In the genomic region with DNA sequence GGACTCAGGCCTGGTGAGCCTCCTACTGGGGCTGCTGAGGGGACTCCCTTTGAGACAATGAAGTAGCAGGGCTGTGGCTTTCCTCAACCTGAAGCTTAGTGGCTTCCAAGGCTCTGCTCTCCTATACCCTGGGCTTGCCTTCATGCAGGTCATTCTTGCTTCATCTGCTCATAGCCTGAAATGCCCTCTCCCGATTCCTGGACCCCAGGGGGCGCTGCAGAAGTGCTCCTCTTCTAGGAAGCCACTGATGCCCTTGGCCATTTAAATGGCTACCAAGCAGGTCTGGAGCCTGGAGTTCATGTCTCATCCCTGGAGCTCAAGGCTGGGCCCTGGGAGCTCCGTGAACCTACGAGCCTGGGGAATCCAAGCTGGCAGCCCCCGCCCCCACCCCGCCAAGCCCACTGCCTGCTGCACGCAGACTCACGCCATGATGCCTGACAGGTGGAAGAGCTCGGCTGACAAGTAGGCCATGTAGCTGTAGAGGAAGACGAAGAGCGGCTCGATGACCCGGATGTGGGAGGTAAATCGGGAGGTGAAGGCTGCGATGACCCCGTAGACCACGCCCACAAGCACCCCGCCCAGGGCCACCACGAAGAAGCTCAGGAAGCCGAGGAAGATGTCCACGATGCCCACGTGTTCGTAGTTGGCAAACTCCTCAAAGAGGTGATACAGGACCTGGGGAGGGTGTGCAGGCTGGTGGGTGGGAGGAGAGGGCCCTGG, we compare ENCODE assay signal across 9 cellular contexts. TPM values are rescaled to one million over a fixed set of nuclear protein-coding genes. Genes with fewer than 3 reads are reported as not detected.
DNase-seq lines count a peak whose midpoint lies in the region; ATAC-seq and TF ChIP-seq lines count a peak whose summit lies in the region.
"Had no signal": no experiment of that assay in that cellular context is flagged by ENCODE, and none has a peak within 500 bp of the region (broad histone marks: within the 10 kb centered on the region; RNA-seq: fewer than 3 reads in every experiment).

No MANE protein-coding gene starts in this region.

- H3K27me3 ChIP-seq in CD4-positive, alpha-beta memory T cell (ENCODE audit: insufficient read depth, low read length), result no peaks in the 10 kb centered on the region
- no peaks in the 10 kb centered on the region for H3K27me3 ChIP-seq in GM23338 (ENCODE audit: insufficient read depth)

- H3F3A ChIP-seq in GM23338 (replicated peaks; ENCODE audit: low read depth), result no peaks in the 10 kb centered on the region

- H3K27ac ChIP-seq in CD4-positive, alpha-beta memory T cell (ENCODE audit: low read depth, low read length), result no peak overlapping the region
- no peak overlapping the region for H3K27ac ChIP-seq in GM23338 (ENCODE audit: low read depth)
- H3K27ac ChIP-seq: prostate gland had no signal

- no peaks in the 10 kb centered on the region for H3K9me3 Mint-ChIP-seq in CD4-positive, alpha-beta memory T cell
- H3K9me3 Mint-ChIP-seq in GM23338 (no peaks in the 10 kb centered on the region), memory B cell (no peaks in the 10 kb centered on the region)

- no peak overlapping the region for H2AFZ ChIP-seq in GM23338

- peak overlapping the region in 2 of 8 donors; percentile 3 to 25 for H3K4me3 Mint-ChIP-seq in CD4-positive, alpha-beta memory T cell
- no peak overlapping the region for H3K4me3 Mint-ChIP-seq in GM23338
- H3K4me3 Mint-ChIP-seq in memory B cell, result no peak overlapping the region

- intact Hi-C loops in CD4-positive, alpha-beta memory T cell (cut with micrococcal nuclease), result no loop called here

- CTCF ChIA-PET in CD4-positive, alpha-beta memory T cell (lab: Charles Lee; ENCODE audit: partially characterized antibody), result interaction anchor here (0.6 to 7.3 kb wide), 7 partner anchors 9 to 176 kb away, joined by 3 to 85 read pairs (median 3); no protein-coding TSS in a partner anchor

- peak overlapping the region in 5 of 7 donors; percentile 10 to 70 (median 53) for H3K27ac Mint-ChIP-seq in CD4-positive, alpha-beta memory T cell
- H3K27ac Mint-ChIP-seq in GM23338 (no peak overlapping the region), memory B cell (peak overlapping the region; percentile 67)

- H3K27me3 Mint-ChIP-seq in CD4-positive, alpha-beta memory T cell, result no peaks in the 10 kb centered on the region
- peaks cover 3% of the 10 kb centered on the region for H3K27me3 Mint-ChIP-seq in GM23338 (ENCODE audit: insufficient read depth, low read depth, poor library complexity)
- H3K27me3 Mint-ChIP-seq in memory B cell, result no peaks in the 10 kb centered on the region

- TF ChIP-seq CTCF in GM23338 (conservative IDR thresholded peaks at IDR 0.05; ENCODE audit: low read depth in 2 of 2), result peak; percentile 71 to 86
- TF ChIP-seq CTCF in WI38 (IDR thresholded peaks at IDR 0.05; ENCODE audit: low read depth, low read length), result peak; percentile 24; the same call in 1 of the 2 replicates

- peaks cover 0 to 16% of the 10 kb centered on the region in 2 donors for H3K36me3 Mint-ChIP-seq in CD4-positive, alpha-beta memory T cell
- H3K36me3 Mint-ChIP-seq in GM23338 (ENCODE audit: low read depth) (peaks cover 14% of the 10 kb centered on the region; the same call in 2 of the 3 replicates), memory B cell (peaks cover 1% of the 10 kb centered on the region)

- H3K9me3 ChIP-seq in CD4-positive, alpha-beta memory T cell (ENCODE audit: control insufficient read depth in 1 of 2, low read length in 2 of 2), result no peaks in the 10 kb centered on the region
- H3K9me3 ChIP-seq: prostate gland had no signal

- no peaks in the 10 kb centered on the region for H4K20me1 ChIP-seq in GM23338 (replicated peaks; ENCODE audit: insufficient read depth)

- H3K36me3 ChIP-seq in CD4-positive, alpha-beta memory T cell (ENCODE audit: insufficient read depth, low read length), result peaks cover 5% of the 10 kb centered on the region
- H3K36me3 ChIP-seq in GM23338 (ENCODE audit: insufficient read depth), result no peaks in the 10 kb centered on the region
- H3K36me3 ChIP-seq: prostate gland had no signal

- H3K4me3 ChIP-seq in CD4-positive, alpha-beta memory T cell (ENCODE audit: low read length in 2 of 2), result no peak overlapping the region
- H3K4me3 ChIP-seq in GM23338 (no peak overlapping the region), WI38 (ENCODE audit: low read depth, low read length) (no peak overlapping the region)
- H3K4me3 ChIP-seq: prostate gland had no signal

- ATAC-seq in GM23338 (peak; percentile 85), memory B cell (ENCODE audit: low read depth) (no peak), HG02852 (IDR thresholded peaks at IDR 0.05; ENCODE audit: unreplicated experiment) (no peak), GM21619 (IDR thresholded peaks at IDR 0.05; ENCODE audit: unreplicated experiment) (no peak)

- H3K79me2 ChIP-seq in GM23338 (replicated peaks; ENCODE audit: insufficient read depth), result no peaks in the 10 kb centered on the region

- peaks cover 19% of the 10 kb centered on the region for H3K4me1 ChIP-seq in CD4-positive, alpha-beta memory T cell (ENCODE audit: insufficient read depth, low read length)
- H3K4me1 ChIP-seq in GM23338 (ENCODE audit: insufficient read depth), result no peaks in the 10 kb centered on the region; the same call in 1 of the 2 replicates

- H3K4me1 Mint-ChIP-seq in CD4-positive, alpha-beta memory T cell, result peaks cover 22 to 45% (median 33%) of the 10 kb centered on the region in 4 donors
- H3K4me1 Mint-ChIP-seq in GM23338 (peaks cover 12% of the 10 kb centered on the region; the same call in 2 of the 3 replicates), memory B cell (peaks cover 34% of the 10 kb centered on the region)

- POLR2A ChIA-PET in CD4-positive, alpha-beta memory T cell (lab: Charles Lee; ENCODE audit: partially characterized antibody), result interaction anchor here (0.6 to 4.6 kb wide), 2 partner anchors 27 to 34 kb away, joined by 5 to 21 read pairs; no protein-coding TSS in a partner anchor

- DNase-seq in CD4-positive, alpha-beta memory T cell, result no peak
- DNase-seq in GM23338 (ENCODE audit: low spot score), result peak; percentile 86
- no peak for DNase-seq in memory B cell (ENCODE audit: low spot score in 2 of 2)
- no peak for DNase-seq in NCI-H226
- DNase-seq in mesenteric fat pad (ENCODE audit: low spot score), result no peak

- no peak overlapping the region for H3K4me2 ChIP-seq in GM23338

- H3K9me2 ChIP-seq in GM23338 (ENCODE audit: insufficient read depth), result no peaks in the 10 kb centered on the region

TF ChIP-seq in GM23338, 12 proteins besides CTCF, POLR2A, EP300 and RAD21 (continues in another document):
- TF ChIP-seq ZNF114 (CRISPR knock-in tag; IDR thresholded peaks at IDR 0.05), result no peak
- no peak for TF ChIP-seq NANOG (IDR thresholded peaks at IDR 0.05; ENCODE audit: borderline replicate concordance)
- no peak for TF ChIP-seq EZH2 (IDR thresholded peaks at IDR 0.05; ENCODE audit: low read depth, unreplicated experiment)
- TF ChIP-seq, protein P1, sequence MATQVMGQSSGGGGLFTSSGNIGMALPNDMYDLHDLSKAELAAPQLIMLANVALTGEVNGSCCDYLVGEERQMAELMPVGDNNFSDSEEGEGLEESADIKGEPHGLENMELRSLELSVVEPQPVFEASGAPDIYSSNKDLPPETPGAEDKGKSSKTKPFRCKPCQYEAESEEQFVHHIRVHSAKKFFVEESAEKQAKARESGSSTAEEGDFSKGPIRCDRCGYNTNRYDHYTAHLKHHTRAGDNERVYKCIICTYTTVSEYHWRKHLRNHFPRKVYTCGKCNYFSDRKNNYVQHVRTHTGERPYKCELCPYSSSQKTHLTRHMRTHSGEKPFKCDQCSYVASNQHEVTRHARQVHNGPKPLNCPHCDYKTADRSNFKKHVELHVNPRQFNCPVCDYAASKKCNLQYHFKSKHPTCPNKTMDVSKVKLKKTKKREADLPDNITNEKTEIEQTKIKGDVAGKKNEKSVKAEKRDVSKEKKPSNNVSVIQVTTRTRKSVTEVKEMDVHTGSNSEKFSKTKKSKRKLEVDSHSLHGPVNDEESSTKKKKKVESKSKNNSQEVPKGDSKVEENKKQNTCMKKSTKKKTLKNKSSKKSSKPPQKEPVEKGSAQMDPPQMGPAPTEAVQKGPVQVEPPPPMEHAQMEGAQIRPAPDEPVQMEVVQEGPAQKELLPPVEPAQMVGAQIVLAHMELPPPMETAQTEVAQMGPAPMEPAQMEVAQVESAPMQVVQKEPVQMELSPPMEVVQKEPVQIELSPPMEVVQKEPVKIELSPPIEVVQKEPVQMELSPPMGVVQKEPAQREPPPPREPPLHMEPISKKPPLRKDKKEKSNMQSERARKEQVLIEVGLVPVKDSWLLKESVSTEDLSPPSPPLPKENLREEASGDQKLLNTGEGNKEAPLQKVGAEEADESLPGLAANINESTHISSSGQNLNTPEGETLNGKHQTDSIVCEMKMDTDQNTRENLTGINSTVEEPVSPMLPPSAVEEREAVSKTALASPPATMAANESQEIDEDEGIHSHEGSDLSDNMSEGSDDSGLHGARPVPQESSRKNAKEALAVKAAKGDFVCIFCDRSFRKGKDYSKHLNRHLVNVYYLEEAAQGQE (IDR thresholded peaks at IDR 0.05; ENCODE audit: unreplicated experiment), result no peak
- no peak for TF ChIP-seq EZH2phosphoT487 (IDR thresholded peaks at IDR 0.05; ENCODE audit: unreplicated experiment)

RNA-seq across cellular contexts. Expression of gene SLC9A1, which starts 45.7 kb away (rescaled TPM):
- 10 to 100 TPM; 11.4 to 13.2 TPM for total RNA-seq in CD4-positive, alpha-beta memory T cell
- polyA plus RNA-seq in CD4-positive, alpha-beta memory T cell, result 10 to 100 TPM in 1 of 2 donors, 1 to 10 TPM in 1; 2.1 to 15.0 TPM
- 22.3 and 23.3 TPM in 2 replicates for total RNA-seq in GM23338 (2014; rRNA removed; shearing (Covaris generic))
- polyA plus RNA-seq in GM23338 (2016; fragmentation: Nextera tagmentation; extraction: Ambion mirVana), result 10.4 and 10.5 TPM in 2 replicates
- total RNA-seq in mesenteric fat pad, result 24.4 TPM
